ENCODE assay signal across 11 cellular contexts in genomic region chr4:98289375-98289774, GRCh38. TPM values are rescaled to one million over a fixed set of nuclear protein-coding genes. Genes with fewer than 3 reads are reported as not detected.
DNase-seq lines count a peak whose midpoint lies in the region; ATAC-seq and TF ChIP-seq lines count a peak whose summit lies in the region.
"Had no signal": no experiment of that assay in that cellular context is flagged by ENCODE, and none has a peak within 500 bp of the region (broad histone marks: within the 10 kb centered on the region; RNA-seq: fewer than 3 reads in every experiment).

No MANE protein-coding gene starts in this region.

- peaks cover 10% of the 10 kb centered on the region for H3K36me3 Mint-ChIP-seq in activated CD4-positive, alpha-beta T cell treated with anti-CD3 and anti-CD28 coated beads, Interleukin-2, amount 10 ng/mL, durations not matched to agents 24 days and 14 days (ENCODE audit: low read depth)

- ATAC-seq in HG02884 (IDR thresholded peaks at IDR 0.05; ENCODE audit: unreplicated experiment) (peak; percentile 64), GM18505 (IDR thresholded peaks at IDR 0.05; ENCODE audit: unreplicated experiment) (no peak)
- ATAC-seq: A549 had no signal

- H3K4me1 ChIP-seq in spleen: peaks cover 13 to 68% (median 24%) of the 10 kb centered on the region in 6 donors

- peak overlapping the region; percentile 3 to 70 (median 50) for H3K27ac ChIP-seq in spleen
- H3K27ac ChIP-seq: A549 had no signal

- peaks cover 30% of the 10 kb centered on the region for H3K4me1 Mint-ChIP-seq in activated CD4-positive, alpha-beta T cell treated with anti-CD3 and anti-CD28 coated beads, Interleukin-2, amount 10 ng/mL, durations not matched to agents 24 days and 14 days

- DNase-seq in activated CD4-positive, alpha-beta T cell treated with anti-CD3 and anti-CD28 coated beads, Interleukin-2, amount 10 ng/mL, durations not matched to agents 24 days and 14 days: no peak
- DNase-seq in activated CD4-positive, alpha-beta T cell treated with anti-CD3 and anti-CD28 coated beads for 1 hour: no peak
- DNase-seq in OCI-M1 (lab: John Stamatoyannopoulos, UW) (peak; percentile 64), spleen (no peak), NCI-H2171 (lab: John Stamatoyannopoulos, UW) (no peak)
- DNase-seq in effector CD4-positive, alpha-beta T cell: no peak
- DNase-seq: GM23248, NCI-H2227 treated with DMSO at 0.1 percent for 48 hours had no signal

- H3K27ac Mint-ChIP-seq in activated CD4-positive, alpha-beta T cell treated with anti-CD3 and anti-CD28 coated beads, Interleukin-2, amount 10 ng/mL, durations not matched to agents 24 days and 14 days: peak overlapping the region; percentile 76

- no peaks in the 10 kb centered on the region for H3K27me3 ChIP-seq in spleen (replicated peaks in 1 of 7)

- peaks cover 0 to 10% (median 0%) of the 10 kb centered on the region in 6 donors for H3K36me3 ChIP-seq in spleen

- intact Hi-C loops in activated CD4-positive, alpha-beta T cell treated with anti-CD3 and anti-CD28 coated beads, Interleukin-2, amount 10 ng/mL, durations not matched to agents 24 days and 14 days (cut with micrococcal nuclease): loop anchor here (2.0 kb wide), 1 partner anchor 27 kb away; no protein-coding TSS in a partner anchor
- intact Hi-C loops in spleen (cut with DNase I; ENCODE audit: low total_unique reads): no loop called here

- no peaks in the 10 kb centered on the region for H3K27me3 Mint-ChIP-seq in activated CD4-positive, alpha-beta T cell treated with anti-CD3 and anti-CD28 coated beads, Interleukin-2, amount 10 ng/mL, durations not matched to agents 24 days and 14 days

- H3K4me3 ChIP-seq in spleen: no peak overlapping the region
- H3K4me3 ChIP-seq: A549, GM23248 had no signal

- peak overlapping the region; percentile 58 for H3K4me3 Mint-ChIP-seq in activated CD4-positive, alpha-beta T cell treated with anti-CD3 and anti-CD28 coated beads, Interleukin-2, amount 10 ng/mL, durations not matched to agents 24 days and 14 days

- TF ChIP-seq CTCF in spleen (IDR thresholded peaks at IDR 0.05 in 8 of 11, conservative IDR thresholded peaks at IDR 0.05 in 3 of 11): no peak

- TF ChIP-seq POLR2A in spleen (IDR thresholded peaks at IDR 0.05) (no peak), GM18505 (IDR thresholded peaks at IDR 0.05; ENCODE audit: borderline replicate concordance, extremely low read depth, insufficient read depth, insufficient read length) (no peak)

- 62 to 74% (median 67%) methylated on average over 1 of the region's 1 CpG for WGBS in spleen, 5 donors

- no peaks in the 10 kb centered on the region for H3K9me3 Mint-ChIP-seq in activated CD4-positive, alpha-beta T cell treated with anti-CD3 and anti-CD28 coated beads, Interleukin-2, amount 10 ng/mL, durations not matched to agents 24 days and 14 days

- no peaks in the 10 kb centered on the region for H3K9me3 ChIP-seq in spleen
- H3K9me3 ChIP-seq: A549 had no signal

RNA-seq across cellular contexts. Expression of gene RAP1GDS1, which starts 28.2 kb away (rescaled TPM):
- 54.7 and 60.2 TPM in 2 replicates for total RNA-seq in activated CD4-positive, alpha-beta T cell treated with anti-CD3 and anti-CD28 coated beads, Interleukin-2, amount 10 ng/mL, durations not matched to agents 24 days and 14 days
- total RNA-seq in spleen: 10 to 100 TPM; 42.7 to 55.1 (median 51.6) TPM
- polyA plus RNA-seq in spleen: 10 to 100 TPM; 13.5 to 19.8 (median 19.2) TPM
